In the genomic region with DNA sequence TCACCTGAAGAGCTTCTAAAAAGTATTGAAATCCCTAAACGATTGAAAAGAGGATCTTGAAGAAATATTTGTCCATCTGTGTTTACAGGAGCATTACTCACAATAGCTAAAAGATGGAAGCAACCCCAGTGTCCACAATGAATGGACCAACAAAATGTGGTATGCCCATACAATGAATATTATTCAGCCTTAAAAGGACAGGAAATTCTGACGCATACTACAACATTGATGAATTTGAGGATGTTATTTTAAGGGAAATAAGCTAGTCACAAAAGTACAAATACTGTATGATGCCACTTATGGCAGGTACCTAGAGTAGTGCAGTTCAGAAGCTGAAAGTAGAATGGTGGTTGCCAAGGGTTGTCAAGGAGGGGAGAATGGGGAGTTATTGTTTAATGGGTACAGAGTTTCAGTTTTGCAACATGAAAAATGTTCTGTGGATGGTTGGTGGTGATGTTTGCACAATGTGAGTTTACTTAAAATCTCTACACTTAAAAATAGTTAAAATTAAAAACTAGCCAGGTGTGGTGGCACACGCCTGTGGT, we compare ENCODE assay signal across 26 cellular contexts. TPM values are rescaled to one million over a fixed set of nuclear protein-coding genes. Genes with fewer than 3 reads are reported as not detected.
A peak's percentile ranks its signal among the peaks of the same experiment; 100 is the strongest.
DNase-seq lines count a peak whose midpoint lies in the region; ATAC-seq and TF ChIP-seq lines count a peak whose summit lies in the region.
"Had no signal": no experiment of that assay in that cellular context is flagged by ENCODE, and none has a peak within 500 bp of the region (broad histone marks: within the 10 kb centered on the region; RNA-seq: fewer than 3 reads in every experiment).

No MANE protein-coding gene starts in this region.

- intact Hi-C loops in heart right ventricle (cut with DNase I), result loop anchor here in 2 of 10 donors (5.0 kb wide), 1 partner anchor 34 kb away; no protein-coding TSS in a partner anchor
- intact Hi-C loops in Panc1 (cut with micrococcal nuclease; ENCODE audit: unreplicated experiment), result loop anchor here (5.0 kb wide), 2 partner anchors 34 to 86 kb away; no protein-coding TSS in a partner anchor
- intact Hi-C loops in vagina (cut with DNase I), result no loop called here

- no peak for DNase-seq in heart right ventricle
- no peak for DNase-seq in right atrium auricular region (ENCODE audit: low spot score)
- DNase-seq in Panc1 (ENCODE audit: low read depth, low spot score), result no peak
- peak; percentile 54 for DNase-seq in dermis blood vessel endothelial cell
- no peak for DNase-seq in vagina (ENCODE audit: extremely low spot score in 2 of 2)
- DNase-seq in T-helper 1 cell, result no peak
- DNase-seq in Kasumi-1 (lab: John Stamatoyannopoulos, UW), result no peak
- DNase-seq: ACHN; activated B cell treated with CpG ODN at 0.5 μM for 24 hours; activated CD4-positive, alpha-beta T cell treated with anti-CD3 and anti-CD28 coated beads, Interleukin-2, amount 50 U/mL, for 4 hours; activated naive CD4-positive, alpha-beta T cell treated with anti-CD3 and anti-CD28 coated beads, Interleukin-2, amount 50 U/mL, for 16 hours; activated T-cell treated with anti-CD3 and anti-CD28 coated beads, Interleukin-2, amount 50 U/mL, for 72 hours; amniotic stem cell; DMS153; GDM1; left lung; natural killer cell; NCI-H1417 treated with DMSO at 0.1 percent for 48 hours; occipital lobe; small intestine; stimulated activated naive CD8-positive, alpha-beta T cell treated with anti-CD3 and anti-CD28 coated beads, Interleukin-15, amount 100 ng/mL, for 72 hours had no signal

- CTCF ChIA-PET in Panc1 (lab: Charles Lee), result no interaction called here

- H3K36me3 ChIP-seq in heart right ventricle (no peaks in the 10 kb centered on the region), right atrium auricular region (no peaks in the 10 kb centered on the region), Panc1 (ENCODE audit: control insufficient read depth, insufficient read depth, low read length) (no peaks in the 10 kb centered on the region), vagina (no peaks in the 10 kb centered on the region)
- H3K36me3 ChIP-seq: BE2C, gastroesophageal sphincter, left lung, MG63, tibial nerve had no signal

- POLR2A ChIA-PET in Panc1 (lab: Charles Lee), result interaction anchor here (0.6 kb wide), 1 partner anchor 24 kb away, joined by 3 read pairs; no protein-coding TSS in a partner anchor

- TF ChIP-seq POLR2A in vagina (IDR thresholded peaks at IDR 0.05), result no peak

- WGBS in heart right ventricle, 2 donors, result 89 to 95% methylated on average over 3 of the region's 3 CpGs

- TF ChIP-seq CTCF in heart right ventricle (IDR thresholded peaks at IDR 0.05), result no peak
- no peak for TF ChIP-seq CTCF in right atrium auricular region (IDR thresholded peaks at IDR 0.05)
- no peak for TF ChIP-seq CTCF in Panc1 (IDR thresholded peaks at IDR 0.05)
- TF ChIP-seq CTCF in vagina (IDR thresholded peaks at IDR 0.05), result no peak

- H3K4me1 ChIP-seq in heart right ventricle (peaks cover 8 to 32% (median 26%) of the 10 kb centered on the region in 9 donors), right atrium auricular region (peaks cover 0 to 25% of the 10 kb centered on the region in 2 donors), Panc1 (ENCODE audit: control insufficient read depth, insufficient read depth, low read length) (peaks cover 49% of the 10 kb centered on the region), vagina (peaks cover 26% of the 10 kb centered on the region)

- H3K4me3 ChIP-seq in heart right ventricle, result no peak overlapping the region
- H3K4me3 ChIP-seq in right atrium auricular region, result no peak overlapping the region
- H3K4me3 ChIP-seq in Panc1 (ENCODE audit: low read depth in 2 of 2, low read length in 2 of 2), result no peak overlapping the region
- H3K4me3 ChIP-seq in vagina, result no peak overlapping the region
- H3K4me3 ChIP-seq: gastroesophageal sphincter, left lung, MG63, tibial nerve had no signal

- no peaks in the 10 kb centered on the region for H3K27me3 ChIP-seq in heart right ventricle
- no peaks in the 10 kb centered on the region for H3K27me3 ChIP-seq in right atrium auricular region
- H3K27me3 ChIP-seq in Panc1 (ENCODE audit: control insufficient read depth, insufficient read depth, low read length), result no peaks in the 10 kb centered on the region
- no peaks in the 10 kb centered on the region for H3K27me3 ChIP-seq in vagina
- H3K27me3 ChIP-seq: BE2C, gastroesophageal sphincter, left lung, MG63, tibial nerve had no signal

- H3K27ac ChIP-seq in heart right ventricle (peak overlapping the region in 6 of 10 donors; percentile 33 to 75 (median 60)), right atrium auricular region (no peak overlapping the region), Panc1 (ENCODE audit: low read length) (peak overlapping the region; percentile 100), vagina (peak overlapping the region; percentile 63)

- no TSS peak for BruUV-seq in Panc1 (replicated peaks; lab: Mats Ljungman, UMichigan)

- ATAC-seq in heart right ventricle, result no peak
- ATAC-seq in Panc1, result no peak
- ATAC-seq in GM19324 (IDR thresholded peaks at IDR 0.05; ENCODE audit: low FRiP score, unreplicated experiment), result no peak
- ATAC-seq: activated T-cell treated with anti-CD3 and anti-CD28 coated beads, Interleukin-2, amount 50 U/mL, for 72 hours; left lung; natural killer cell; stimulated activated naive CD8-positive, alpha-beta T cell treated with anti-CD3 and anti-CD28 coated beads, Interleukin-15, amount 100 ng/mL, for 72 hours had no signal

- in situ Hi-C loops in Panc1 (cut with HindIII; ENCODE audit: low pct_unique_long_range_greater_than_20kb, low sequenced_read_pairs), result no loop called here

- no peaks in the 10 kb centered on the region for H3K9me3 ChIP-seq in heart right ventricle
- no peaks in the 10 kb centered on the region for H3K9me3 ChIP-seq in right atrium auricular region
- H3K9me3 ChIP-seq in Panc1 (ENCODE audit: control insufficient read depth, insufficient read depth, low read depth, low read length), result no peaks in the 10 kb centered on the region
- H3K9me3 ChIP-seq in vagina, result no peaks in the 10 kb centered on the region
- H3K9me3 ChIP-seq: BE2C, gastroesophageal sphincter, left lung, MG63, tibial nerve had no signal

RNA-seq across cellular contexts. Expression of a gene that starts 37.1 kb away (rescaled TPM):
- total RNA-seq in heart right ventricle (100 to 1,000 TPM in 4 of 10 donors, 10 to 100 TPM in 6; 26.2 to 148 (median 72.7) TPM), right atrium auricular region (10 to 100 TPM; 25.3 to 26.6 TPM), Panc1 (2021; ENCODE audit: unreplicated experiment) (106 TPM), dermis blood vessel endothelial cell (27.2 and 34.9 TPM in 2 replicates), vagina (44.4 TPM)
- polyA plus RNA-seq in heart right ventricle, result 10 to 100 TPM; 40.6 to 41.4 TPM
- polyA plus RNA-seq in Panc1 (2012; ENCODE audit: insufficient read length), result 91.6 TPM

Comparison
In these comparisons a context has a peak if more than half of its experiments do, and no peak if none do; other contexts are left out.
1. H3K27ac ChIP-seq: peak in heart right ventricle (6 of 10), Panc1 (single experiment) and vagina (single experiment); none in right atrium auricular region (0 of 2).